In genomic region chr11:83191491-83191890, GRCh38 we compare ENCODE assay signal across 14 cellular contexts. TPM values are rescaled to one million over a fixed set of nuclear protein-coding genes. Genes with fewer than 3 reads are reported as not detected.
DNase-seq lines count a peak whose midpoint lies in the region; ATAC-seq lines count a peak whose summit lies in the region.
"Had no signal": no experiment of that assay in that cellular context is flagged by ENCODE, and none has a peak within 500 bp of the region (broad histone marks: within the 10 kb centered on the region; RNA-seq: fewer than 3 reads in every experiment).

No MANE protein-coding gene starts in this region.

- DNase-seq in activated T-cell treated with anti-CD3 and anti-CD28 coated beads, Interleukin-2, amount 50 U/mL, for 4 hours, result peak; percentile 12
- DNase-seq in activated T-cell treated with anti-CD3 and anti-CD28 coated beads, Interleukin-2, amount 50 U/mL, for 1 hour, result no peak
- DNase-seq in RKO (ENCODE audit: low spot score) (peak; percentile 58), HAP-1 (ENCODE audit: low spot score in 2 of 2) (no peak)
- no peak for DNase-seq in effector memory CD4-positive, alpha-beta T cell
- peak; percentile 19 for DNase-seq in stimulated activated CD4-positive, alpha-beta T cell treated with anti-CD3 and anti-CD28 coated beads, Interleukin-4, amount 100 ng/mL, for 1 hour
- DNase-seq: anterior cingulate cortex; heart right ventricle; stimulated activated naive B cell treated with anti-CD40 and anti-IgM and Interleukin-4, amounts not matched to agents 10 μg/mL and 1 μg/mL and 100 μg/mL, for 72 hours had no signal

- H3K36me3 Mint-ChIP-seq in activated T-cell treated with anti-CD3 and anti-CD28 coated beads, Interleukin-2, amount 50 U/mL, for 4 hours (ENCODE audit: insufficient read depth), result peaks cover 32% of the 10 kb centered on the region

- H3K27ac ChIP-seq in effector memory CD4-positive, alpha-beta T cell (ENCODE audit: insufficient read depth, low read length, poor library complexity, severe bottlenecking), result peak overlapping the region; percentile 11
- H3K27ac ChIP-seq: coronary artery, right atrium auricular region, vagina had no signal

- H3K4me3 Mint-ChIP-seq in activated T-cell treated with anti-CD3 and anti-CD28 coated beads, Interleukin-2, amount 50 U/mL, for 4 hours, result peak overlapping the region; percentile 100

- no peak for ATAC-seq in activated T-cell treated with anti-CD3 and anti-CD28 coated beads, Interleukin-2, amount 50 U/mL, for 4 hours
- ATAC-seq in HG03565 (IDR thresholded peaks at IDR 0.05; ENCODE audit: unreplicated experiment), result no peak
- ATAC-seq in HG02840 (IDR thresholded peaks at IDR 0.05; ENCODE audit: low FRiP score, unreplicated experiment), result no peak
- ATAC-seq: heart right ventricle; stimulated activated naive B cell treated with anti-CD40 and anti-IgM and Interleukin-4, amounts not matched to agents 10 μg/mL and 1 μg/mL and 100 μg/mL, for 72 hours had no signal

- H3K36me3 ChIP-seq in effector memory CD4-positive, alpha-beta T cell (ENCODE audit: control insufficient read depth, insufficient read depth, low read length), result peaks cover 19% of the 10 kb centered on the region
- H3K36me3 ChIP-seq in HAP-1 (replicated peaks), result peaks cover 29% of the 10 kb centered on the region

- H3K9me3 ChIP-seq in effector memory CD4-positive, alpha-beta T cell (ENCODE audit: control insufficient read depth, low read length), result no peaks in the 10 kb centered on the region
- H3K9me3 ChIP-seq in HAP-1, result no peaks in the 10 kb centered on the region
- H3K9me3 ChIP-seq: heart right ventricle, right atrium auricular region, vagina had no signal

- H3K27me3 Mint-ChIP-seq in activated T-cell treated with anti-CD3 and anti-CD28 coated beads, Interleukin-2, amount 50 U/mL, for 4 hours (ENCODE audit: low read depth), result no peaks in the 10 kb centered on the region
- H3K27me3 Mint-ChIP-seq: stimulated activated naive B cell treated with anti-CD40 and anti-IgM and Interleukin-4, amounts not matched to agents 10 μg/mL and 1 μg/mL and 100 μg/mL, for 72 hours had no signal

- peaks cover 18% of the 10 kb centered on the region for H3K4me1 ChIP-seq in effector memory CD4-positive, alpha-beta T cell (ENCODE audit: control insufficient read depth, insufficient read depth, low read length, poor library complexity, severe bottlenecking)
- H3K4me1 ChIP-seq in HAP-1, result peaks cover 15% of the 10 kb centered on the region

- H3K4me3 ChIP-seq in effector memory CD4-positive, alpha-beta T cell (ENCODE audit: insufficient read depth, low read depth, low read length, poor library complexity, severe bottlenecking), result no peak overlapping the region
- no peak overlapping the region for H3K4me3 ChIP-seq in HAP-1
- H3K4me3 ChIP-seq: right atrium auricular region had no signal

- peaks cover 40% of the 10 kb centered on the region for H3K4me1 Mint-ChIP-seq in activated T-cell treated with anti-CD3 and anti-CD28 coated beads, Interleukin-2, amount 50 U/mL, for 4 hours (ENCODE audit: low read depth)

- in situ Hi-C loops in HAP-1 (cut with MboI; ENCODE audit: low sequenced_read_pairs), result no loop called here

- H3K9me3 Mint-ChIP-seq in activated T-cell treated with anti-CD3 and anti-CD28 coated beads, Interleukin-2, amount 50 U/mL, for 4 hours, result no peaks in the 10 kb centered on the region

- H3K27me3 ChIP-seq in effector memory CD4-positive, alpha-beta T cell (replicated peaks; ENCODE audit: control insufficient read depth, insufficient read depth, low read length, poor library complexity, severe bottlenecking), result no peaks in the 10 kb centered on the region
- no peaks in the 10 kb centered on the region for H3K27me3 ChIP-seq in HAP-1 (ENCODE audit: low read depth)
- H3K27me3 ChIP-seq: heart right ventricle, right atrium auricular region, vagina had no signal

RNA-seq across cellular contexts. Expression of gene ANKRD42, which starts 2.0 kb away (rescaled TPM):
- 1 to 10 TPM; 5.3 to 8.4 (median 8.0) TPM for total RNA-seq in activated T-cell treated with anti-CD3 and anti-CD28 coated beads, Interleukin-2, amount 50 U/mL, for 4 hours

RNA-seq across cellular contexts. Expression of gene PCF11, which starts 34.6 kb away (rescaled TPM):
- 10 to 100 TPM; 55.6 to 68.5 (median 64.8) TPM for total RNA-seq in activated T-cell treated with anti-CD3 and anti-CD28 coated beads, Interleukin-2, amount 50 U/mL, for 4 hours

Comparison
In these comparisons a context has a peak if more than half of its experiments do, and no peak if none do; other contexts are left out.
1. DNase-seq: peak in activated T-cell treated with anti-CD3 and anti-CD28 coated beads, Interleukin-2, amount 50 U/mL, for 4 hours (single experiment), RKO (single experiment) and stimulated activated CD4-positive, alpha-beta T cell treated with anti-CD3 and anti-CD28 coated beads, Interleukin-4, amount 100 ng/mL, for 1 hour (single experiment); none in activated T-cell treated with anti-CD3 and anti-CD28 coated beads, Interleukin-2, amount 50 U/mL, for 1 hour (single experiment), effector memory CD4-positive, alpha-beta T cell (0 of 3) and HAP-1 (0 of 2).